In the genomic region with DNA sequence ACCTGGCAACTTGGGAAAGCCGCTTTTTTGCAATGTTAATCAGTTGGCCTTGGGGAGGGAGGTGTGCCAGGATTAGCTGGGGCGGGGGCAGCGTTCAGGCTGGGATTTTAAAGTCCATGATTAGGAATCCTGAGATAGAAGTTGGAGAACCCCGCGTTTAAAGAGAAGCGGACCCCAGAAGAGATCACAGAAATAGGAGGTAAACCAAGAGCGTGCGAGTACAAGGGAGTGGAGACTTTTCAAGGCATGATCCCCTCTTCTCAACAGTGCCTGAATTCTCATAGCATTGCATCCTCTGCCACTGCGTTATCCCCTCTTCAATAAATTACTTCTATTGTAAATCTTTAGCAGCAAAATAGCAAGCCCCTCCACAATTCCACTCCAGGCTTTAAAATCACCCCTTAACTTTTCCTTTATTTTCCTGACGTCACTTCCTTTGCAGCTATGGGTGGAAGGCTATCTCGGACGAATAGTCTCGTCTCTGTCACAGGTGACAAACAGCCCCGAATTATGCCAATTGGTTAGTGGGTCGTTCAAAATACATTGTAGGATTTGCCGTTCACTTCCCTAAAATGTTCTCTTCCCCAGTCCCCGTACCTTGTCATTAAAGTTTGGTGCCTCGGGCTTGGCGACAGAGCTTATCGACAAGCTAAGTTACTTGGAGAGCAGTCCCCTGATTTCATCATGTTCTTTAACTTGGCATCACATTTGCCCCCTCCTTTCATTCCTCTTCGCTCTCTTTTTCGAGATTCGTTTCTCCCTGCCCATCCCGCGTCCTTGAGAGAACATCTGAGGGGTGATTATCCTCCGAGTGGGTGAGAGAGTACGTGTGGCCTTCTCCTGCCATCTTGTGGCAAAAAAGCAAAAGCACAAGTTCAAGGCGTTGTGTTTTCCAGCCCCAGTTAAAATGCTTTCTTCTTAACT, we compare ENCODE assay signal across 1 cellular context.
A peak's percentile ranks its signal among the peaks of the same experiment; 100 is the strongest.
TF ChIP-seq lines count a peak whose summit lies in the region.

No MANE protein-coding gene starts in this region.

TF ChIP-seq in HepG2, 621 proteins besides CTCF, POLR2A, EP300 and RAD21 (continued from another document and continues in another):
- TF ChIP-seq, protein P1, sequence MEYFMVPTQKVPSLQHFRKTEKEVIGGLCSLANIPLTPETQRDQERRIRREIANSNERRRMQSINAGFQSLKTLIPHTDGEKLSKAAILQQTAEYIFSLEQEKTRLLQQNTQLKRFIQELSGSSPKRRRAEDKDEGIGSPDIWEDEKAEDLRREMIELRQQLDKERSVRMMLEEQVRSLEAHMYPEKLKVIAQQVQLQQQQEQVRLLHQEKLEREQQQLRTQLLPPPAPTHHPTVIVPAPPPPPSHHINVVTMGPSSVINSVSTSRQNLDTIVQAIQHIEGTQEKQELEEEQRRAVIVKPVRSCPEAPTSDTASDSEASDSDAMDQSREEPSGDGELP (IDR thresholded peaks at IDR 0.05; ENCODE audit: borderline replicate concordance, low read depth): 0 out of 2 replicates have a peak, but pooled peaks have one; percentile 36
- peak; percentile 62; the same call in 1 of the 2 replicates for TF ChIP-seq ZSCAN29 (CRISPR knock-in tag; conservative IDR thresholded peaks at IDR 0.05)
- TF ChIP-seq KDM1A (CRISPR knock-in tag; IDR thresholded peaks at IDR 0.05): no peak; the same call in 1 of the 2 replicates
- TF ChIP-seq ZNF776 (CRISPR knock-in tag; IDR thresholded peaks at IDR 0.05): no peak
- peak; percentile 54; the same call in 1 of the 2 replicates for TF ChIP-seq ARNTL (CRISPR knock-in tag; IDR thresholded peaks at IDR 0.05)
- 0 out of 2 replicates have a peak, but pooled peaks have one; percentile 54 for TF ChIP-seq ZNF557 (CRISPR knock-in tag; IDR thresholded peaks at IDR 0.05)
- TF ChIP-seq, protein P2, sequence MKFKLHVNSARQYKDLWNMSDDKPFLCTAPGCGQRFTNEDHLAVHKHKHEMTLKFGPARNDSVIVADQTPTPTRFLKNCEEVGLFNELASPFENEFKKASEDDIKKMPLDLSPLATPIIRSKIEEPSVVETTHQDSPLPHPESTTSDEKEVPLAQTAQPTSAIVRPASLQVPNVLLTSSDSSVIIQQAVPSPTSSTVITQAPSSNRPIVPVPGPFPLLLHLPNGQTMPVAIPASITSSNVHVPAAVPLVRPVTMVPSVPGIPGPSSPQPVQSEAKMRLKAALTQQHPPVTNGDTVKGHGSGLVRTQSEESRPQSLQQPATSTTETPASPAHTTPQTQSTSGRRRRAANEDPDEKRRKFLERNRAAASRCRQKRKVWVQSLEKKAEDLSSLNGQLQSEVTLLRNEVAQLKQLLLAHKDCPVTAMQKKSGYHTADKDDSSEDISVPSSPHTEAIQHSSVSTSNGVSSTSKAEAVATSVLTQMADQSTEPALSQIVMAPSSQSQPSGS (CRISPR knock-in tag; IDR thresholded peaks at IDR 0.05): peak; percentile 39; the same call in 1 of the 2 replicates
- no peak for TF ChIP-seq ZNF33B (CRISPR knock-in tag; IDR thresholded peaks at IDR 0.05)
- TF ChIP-seq NFE2L2 (IDR thresholded peaks at IDR 0.05; ENCODE audit: low read length): no peak
- TF ChIP-seq, protein P3, sequence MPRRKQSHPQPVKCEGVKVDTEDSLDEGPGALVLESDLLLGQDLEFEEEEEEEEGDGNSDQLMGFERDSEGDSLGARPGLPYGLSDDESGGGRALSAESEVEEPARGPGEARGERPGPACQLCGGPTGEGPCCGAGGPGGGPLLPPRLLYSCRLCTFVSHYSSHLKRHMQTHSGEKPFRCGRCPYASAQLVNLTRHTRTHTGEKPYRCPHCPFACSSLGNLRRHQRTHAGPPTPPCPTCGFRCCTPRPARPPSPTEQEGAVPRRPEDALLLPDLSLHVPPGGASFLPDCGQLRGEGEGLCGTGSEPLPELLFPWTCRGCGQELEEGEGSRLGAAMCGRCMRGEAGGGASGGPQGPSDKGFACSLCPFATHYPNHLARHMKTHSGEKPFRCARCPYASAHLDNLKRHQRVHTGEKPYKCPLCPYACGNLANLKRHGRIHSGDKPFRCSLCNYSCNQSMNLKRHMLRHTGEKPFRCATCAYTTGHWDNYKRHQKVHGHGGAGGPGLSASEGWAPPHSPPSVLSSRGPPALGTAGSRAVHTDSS (CRISPR knock-in tag; conservative IDR thresholded peaks at IDR 0.05): no peak
- 0 out of 2 replicates have a peak, but pooled peaks have one; percentile 28 for TF ChIP-seq ZNF136 (CRISPR knock-in tag; IDR thresholded peaks at IDR 0.05; ENCODE audit: low read depth)
- TF ChIP-seq ONECUT2 (CRISPR knock-in tag; IDR thresholded peaks at IDR 0.05): 0 out of 2 replicates have a peak, but pooled peaks have one; percentile 16
- no peak for TF ChIP-seq ZBTB49 (CRISPR knock-in tag; IDR thresholded peaks at IDR 0.05; ENCODE audit: borderline replicate concordance)
- TF ChIP-seq, protein P4, sequence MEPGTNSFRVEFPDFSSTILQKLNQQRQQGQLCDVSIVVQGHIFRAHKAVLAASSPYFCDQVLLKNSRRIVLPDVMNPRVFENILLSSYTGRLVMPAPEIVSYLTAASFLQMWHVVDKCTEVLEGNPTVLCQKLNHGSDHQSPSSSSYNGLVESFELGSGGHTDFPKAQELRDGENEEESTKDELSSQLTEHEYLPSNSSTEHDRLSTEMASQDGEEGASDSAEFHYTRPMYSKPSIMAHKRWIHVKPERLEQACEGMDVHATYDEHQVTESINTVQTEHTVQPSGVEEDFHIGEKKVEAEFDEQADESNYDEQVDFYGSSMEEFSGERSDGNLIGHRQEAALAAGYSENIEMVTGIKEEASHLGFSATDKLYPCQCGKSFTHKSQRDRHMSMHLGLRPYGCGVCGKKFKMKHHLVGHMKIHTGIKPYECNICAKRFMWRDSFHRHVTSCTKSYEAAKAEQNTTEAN (CRISPR knock-in tag; conservative IDR thresholded peaks at IDR 0.05): no peak
- no peak for TF ChIP-seq KDM4B (CRISPR knock-in tag; IDR thresholded peaks at IDR 0.05)
- no peak for TF ChIP-seq JUND (CRISPR knock-in tag; IDR thresholded peaks at IDR 0.05)
- TF ChIP-seq DMAP1 (CRISPR knock-in tag; IDR thresholded peaks at IDR 0.05): no peak; the same call in 1 of the 2 replicates
- peak; percentile 34; the same call in 1 of the 2 replicates for TF ChIP-seq ARID3A (IDR thresholded peaks at IDR 0.05; ENCODE audit: low read depth, low read length)
- TF ChIP-seq, protein P5, sequence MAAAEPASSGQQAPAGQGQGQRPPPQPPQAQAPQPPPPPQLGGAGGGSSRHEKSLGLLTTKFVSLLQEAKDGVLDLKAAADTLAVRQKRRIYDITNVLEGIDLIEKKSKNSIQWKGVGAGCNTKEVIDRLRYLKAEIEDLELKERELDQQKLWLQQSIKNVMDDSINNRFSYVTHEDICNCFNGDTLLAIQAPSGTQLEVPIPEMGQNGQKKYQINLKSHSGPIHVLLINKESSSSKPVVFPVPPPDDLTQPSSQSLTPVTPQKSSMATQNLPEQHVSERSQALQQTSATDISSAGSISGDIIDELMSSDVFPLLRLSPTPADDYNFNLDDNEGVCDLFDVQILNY (CRISPR knock-in tag; conservative IDR thresholded peaks at IDR 0.05): no peak
- TF ChIP-seq ZSCAN20 (CRISPR knock-in tag; IDR thresholded peaks at IDR 0.05; ENCODE audit: borderline replicate concordance): 0 out of 2 replicates have a peak, but pooled peaks have one; percentile 33
- TF ChIP-seq, protein P6, sequence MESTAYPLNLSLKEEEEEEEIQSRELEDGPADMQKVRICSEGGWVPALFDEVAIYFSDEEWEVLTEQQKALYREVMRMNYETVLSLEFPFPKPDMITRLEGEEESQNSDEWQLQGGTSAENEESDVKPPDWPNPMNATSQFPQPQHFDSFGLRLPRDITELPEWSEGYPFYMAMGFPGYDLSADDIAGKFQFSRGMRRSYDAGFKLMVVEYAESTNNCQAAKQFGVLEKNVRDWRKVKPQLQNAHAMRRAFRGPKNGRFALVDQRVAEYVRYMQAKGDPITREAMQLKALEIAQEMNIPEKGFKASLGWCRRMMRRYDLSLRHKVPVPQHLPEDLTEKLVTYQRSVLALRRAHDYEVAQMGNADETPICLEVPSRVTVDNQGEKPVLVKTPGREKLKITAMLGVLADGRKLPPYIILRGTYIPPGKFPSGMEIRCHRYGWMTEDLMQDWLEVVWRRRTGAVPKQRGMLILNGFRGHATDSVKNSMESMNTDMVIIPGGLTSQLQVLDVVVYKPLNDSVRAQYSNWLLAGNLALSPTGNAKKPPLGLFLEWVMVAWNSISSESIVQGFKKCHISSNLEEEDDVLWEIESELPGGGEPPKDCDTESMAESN (CRISPR knock-in tag; conservative IDR thresholded peaks at IDR 0.05): no peak
- TF ChIP-seq IKZF1 (IDR thresholded peaks at IDR 0.05): no peak
- TF ChIP-seq ZNF34 (CRISPR knock-in tag; IDR thresholded peaks at IDR 0.05; ENCODE audit: borderline replicate concordance): no peak
- no peak for TF ChIP-seq ZNF432 (CRISPR knock-in tag; IDR thresholded peaks at IDR 0.05; ENCODE audit: borderline replicate concordance)
- TF ChIP-seq FOXO4 (CRISPR knock-in tag; conservative IDR thresholded peaks at IDR 0.05): 0 out of 2 replicates have a peak, but pooled peaks have one; percentile 45
- no peak for TF ChIP-seq PREB (CRISPR knock-in tag; IDR thresholded peaks at IDR 0.05)
- no peak for TF ChIP-seq ZNF362 (CRISPR knock-in tag; IDR thresholded peaks at IDR 0.05; ENCODE audit: borderline replicate concordance)
- no peak for TF ChIP-seq ZNF772 (CRISPR knock-in tag; IDR thresholded peaks at IDR 0.05)
- TF ChIP-seq ZSCAN21 (CRISPR knock-in tag; IDR thresholded peaks at IDR 0.05; ENCODE audit: borderline replicate concordance): 0 out of 2 replicates have a peak, but pooled peaks have one; percentile 39
- TF ChIP-seq RNF219 (CRISPR knock-in tag; IDR thresholded peaks at IDR 0.05): no peak
